In the genomic region with DNA sequence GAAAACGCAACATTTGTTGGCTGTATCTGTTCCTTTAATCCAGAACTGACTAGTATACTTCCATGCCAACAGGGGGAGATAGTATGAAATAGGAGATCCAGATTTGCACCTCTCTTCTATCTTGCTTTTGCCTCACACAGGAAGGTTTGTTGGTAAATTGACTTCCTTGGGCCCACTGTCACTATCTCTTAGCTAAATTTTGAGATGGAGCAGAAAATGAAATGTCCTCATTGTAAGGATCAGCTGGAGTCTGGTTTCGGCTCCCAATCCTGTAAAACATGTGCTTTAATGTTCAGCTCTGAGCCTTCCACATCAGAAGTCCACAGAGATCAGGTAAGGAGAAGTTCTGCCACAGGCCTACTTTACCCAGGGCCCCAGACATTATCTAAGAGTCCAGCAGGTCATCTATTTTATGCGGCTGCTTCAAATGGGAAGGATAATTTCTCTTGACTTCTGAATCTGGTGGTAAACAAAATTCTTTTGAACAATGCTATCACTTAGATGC, we compare ENCODE assay signal across 1 cellular context.
A peak's percentile ranks its signal among the peaks of the same experiment; 100 is the strongest.
TF ChIP-seq lines count a peak whose summit lies in the region.

No MANE protein-coding gene starts in this region.

TF ChIP-seq in HepG2, 621 proteins besides CTCF, POLR2A, EP300 and RAD21 (continued from another document):
- no peak for TF ChIP-seq NR0B2 (CRISPR knock-in tag; IDR thresholded peaks at IDR 0.05)
- peak; percentile 62; the same call in 1 of the 2 replicates for TF ChIP-seq KMT2B (CRISPR knock-in tag; IDR thresholded peaks at IDR 0.05)
- TF ChIP-seq THAP11 (CRISPR knock-in tag; IDR thresholded peaks at IDR 0.05), result peak; percentile 80
- TF ChIP-seq GABPB1 (CRISPR knock-in tag; IDR thresholded peaks at IDR 0.05), result peak; percentile 60; the same call in 1 of the 2 replicates
- TF ChIP-seq, protein P1, sequence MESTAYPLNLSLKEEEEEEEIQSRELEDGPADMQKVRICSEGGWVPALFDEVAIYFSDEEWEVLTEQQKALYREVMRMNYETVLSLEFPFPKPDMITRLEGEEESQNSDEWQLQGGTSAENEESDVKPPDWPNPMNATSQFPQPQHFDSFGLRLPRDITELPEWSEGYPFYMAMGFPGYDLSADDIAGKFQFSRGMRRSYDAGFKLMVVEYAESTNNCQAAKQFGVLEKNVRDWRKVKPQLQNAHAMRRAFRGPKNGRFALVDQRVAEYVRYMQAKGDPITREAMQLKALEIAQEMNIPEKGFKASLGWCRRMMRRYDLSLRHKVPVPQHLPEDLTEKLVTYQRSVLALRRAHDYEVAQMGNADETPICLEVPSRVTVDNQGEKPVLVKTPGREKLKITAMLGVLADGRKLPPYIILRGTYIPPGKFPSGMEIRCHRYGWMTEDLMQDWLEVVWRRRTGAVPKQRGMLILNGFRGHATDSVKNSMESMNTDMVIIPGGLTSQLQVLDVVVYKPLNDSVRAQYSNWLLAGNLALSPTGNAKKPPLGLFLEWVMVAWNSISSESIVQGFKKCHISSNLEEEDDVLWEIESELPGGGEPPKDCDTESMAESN (CRISPR knock-in tag; conservative IDR thresholded peaks at IDR 0.05), result 0 out of 2 replicates have a peak, but pooled peaks have one; percentile 54
- TF ChIP-seq XRCC5 (optimal IDR thresholded peaks at IDR 0.05; ENCODE audit: low read length), result no peak
- TF ChIP-seq ETV6 (CRISPR knock-in tag; conservative IDR thresholded peaks at IDR 0.05), result no peak
- TF ChIP-seq EEA1 (CRISPR knock-in tag; IDR thresholded peaks at IDR 0.05; ENCODE audit: borderline replicate concordance), result no peak
- TF ChIP-seq ZBTB49 (CRISPR knock-in tag; IDR thresholded peaks at IDR 0.05; ENCODE audit: borderline replicate concordance), result 0 out of 2 replicates have a peak, but pooled peaks have one; percentile 29
- TF ChIP-seq SOX13 (IDR thresholded peaks at IDR 0.05), result no peak
- TF ChIP-seq SOX13 (CRISPR knock-in tag; conservative IDR thresholded peaks at IDR 0.05 in 1 of 2, IDR thresholded peaks at IDR 0.05 in 1 of 2), result 0 out of 4 replicates have a peak, but pooled peaks of 1 of the 2 experiments have one; percentile 35
- TF ChIP-seq MZF1 (CRISPR knock-in tag; IDR thresholded peaks at IDR 0.05; ENCODE audit: borderline replicate concordance), result peak; percentile 41; the same call in 1 of the 2 replicates
- TF ChIP-seq ZNF672 (CRISPR knock-in tag; IDR thresholded peaks at IDR 0.05), result no peak
- no peak for TF ChIP-seq SATB2 (CRISPR knock-in tag; IDR thresholded peaks at IDR 0.05)
- TF ChIP-seq ZNF580 (CRISPR knock-in tag; IDR thresholded peaks at IDR 0.05; ENCODE audit: borderline replicate concordance, low read depth), result peak; percentile 26; the same call in 1 of the 2 replicates
- peak; percentile 79 for TF ChIP-seq TARDBP (CRISPR knock-in tag; IDR thresholded peaks at IDR 0.05)
- TF ChIP-seq PHF21A (CRISPR knock-in tag; IDR thresholded peaks at IDR 0.05), result peak; percentile 43; the same call in 1 of the 2 replicates
- peak; percentile 76; the same call in 1 of the 2 replicates for TF ChIP-seq SPEN (CRISPR knock-in tag; IDR thresholded peaks at IDR 0.05; ENCODE audit: low read depth)
- TF ChIP-seq TAF1 (CRISPR knock-in tag; IDR thresholded peaks at IDR 0.05), result peak; percentile 47; the same call in 1 of the 2 replicates
- TF ChIP-seq GATAD2A (CRISPR knock-in tag; IDR thresholded peaks at IDR 0.05), result peak; percentile 63
- 0 out of 2 replicates have a peak, but pooled peaks have one; percentile 13 for TF ChIP-seq HNF1B (CRISPR knock-in tag; IDR thresholded peaks at IDR 0.05)
- peak; percentile 61; the same call in 1 of the 2 replicates for TF ChIP-seq MIXL1 (CRISPR knock-in tag; IDR thresholded peaks at IDR 0.05)
- peak; percentile 84 for TF ChIP-seq KDM5A (IDR thresholded peaks at IDR 0.05; ENCODE audit: borderline replicate concordance, low read length)
- 0 out of 2 replicates have a peak, but pooled peaks have one; percentile 51 for TF ChIP-seq ZNF44 (CRISPR knock-in tag; IDR thresholded peaks at IDR 0.05)
- no peak for TF ChIP-seq SIN3A (IDR thresholded peaks at IDR 0.05; ENCODE audit: borderline replicate concordance, low read depth, low read length)
- 0 out of 2 replicates have a peak, but pooled peaks have one; percentile 26 for TF ChIP-seq CEBPG (CRISPR knock-in tag; IDR thresholded peaks at IDR 0.05)
- TF ChIP-seq KDM3A (CRISPR knock-in tag; IDR thresholded peaks at IDR 0.05; ENCODE audit: low read depth), result no peak
- 0 out of 2 replicates have a peak, but pooled peaks have one; percentile 17 for TF ChIP-seq ZNF792 (CRISPR knock-in tag; IDR thresholded peaks at IDR 0.05)
- TF ChIP-seq, protein P2, sequence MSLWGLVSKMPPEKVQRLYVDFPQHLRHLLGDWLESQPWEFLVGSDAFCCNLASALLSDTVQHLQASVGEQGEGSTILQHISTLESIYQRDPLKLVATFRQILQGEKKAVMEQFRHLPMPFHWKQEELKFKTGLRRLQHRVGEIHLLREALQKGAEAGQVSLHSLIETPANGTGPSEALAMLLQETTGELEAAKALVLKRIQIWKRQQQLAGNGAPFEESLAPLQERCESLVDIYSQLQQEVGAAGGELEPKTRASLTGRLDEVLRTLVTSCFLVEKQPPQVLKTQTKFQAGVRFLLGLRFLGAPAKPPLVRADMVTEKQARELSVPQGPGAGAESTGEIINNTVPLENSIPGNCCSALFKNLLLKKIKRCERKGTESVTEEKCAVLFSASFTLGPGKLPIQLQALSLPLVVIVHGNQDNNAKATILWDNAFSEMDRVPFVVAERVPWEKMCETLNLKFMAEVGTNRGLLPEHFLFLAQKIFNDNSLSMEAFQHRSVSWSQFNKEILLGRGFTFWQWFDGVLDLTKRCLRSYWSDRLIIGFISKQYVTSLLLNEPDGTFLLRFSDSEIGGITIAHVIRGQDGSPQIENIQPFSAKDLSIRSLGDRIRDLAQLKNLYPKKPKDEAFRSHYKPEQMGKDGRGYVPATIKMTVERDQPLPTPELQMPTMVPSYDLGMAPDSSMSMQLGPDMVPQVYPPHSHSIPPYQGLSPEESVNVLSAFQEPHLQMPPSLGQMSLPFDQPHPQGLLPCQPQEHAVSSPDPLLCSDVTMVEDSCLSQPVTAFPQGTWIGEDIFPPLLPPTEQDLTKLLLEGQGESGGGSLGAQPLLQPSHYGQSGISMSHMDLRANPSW (CRISPR knock-in tag; IDR thresholded peaks at IDR 0.05; ENCODE audit: borderline replicate concordance), result no peak
- TF ChIP-seq MTA1 (CRISPR knock-in tag; IDR thresholded peaks at IDR 0.05; ENCODE audit: borderline replicate concordance), result no peak
- no peak for TF ChIP-seq ZNF557 (CRISPR knock-in tag; IDR thresholded peaks at IDR 0.05)
- 0 out of 2 replicates have a peak, but pooled peaks have one; percentile 34 for TF ChIP-seq ZNF790 (CRISPR knock-in tag; IDR thresholded peaks at IDR 0.05; ENCODE audit: borderline replicate concordance)
- TF ChIP-seq CAMTA2 (CRISPR knock-in tag; IDR thresholded peaks at IDR 0.05; ENCODE audit: borderline replicate concordance), result no peak
- TF ChIP-seq ELF4 (CRISPR knock-in tag; IDR thresholded peaks at IDR 0.05; ENCODE audit: borderline replicate concordance), result no peak; the same call in 1 of the 2 replicates
- TF ChIP-seq ZNF614 (CRISPR knock-in tag; IDR thresholded peaks at IDR 0.05; ENCODE audit: borderline replicate concordance), result peak; percentile 39; the same call in 1 of the 2 replicates
- TF ChIP-seq DPF2 (CRISPR knock-in tag; IDR thresholded peaks at IDR 0.05; ENCODE audit: borderline replicate concordance, low read depth), result no peak
- 0 out of 2 replicates have a peak, but pooled peaks have one; percentile 37 for TF ChIP-seq ZNF331 (CRISPR knock-in tag; IDR thresholded peaks at IDR 0.05)
- TF ChIP-seq LCORL (IDR thresholded peaks at IDR 0.05), result no peak
- 0 out of 2 replicates have a peak, but pooled peaks have one; percentile 29 for TF ChIP-seq LCORL (CRISPR knock-in tag; IDR thresholded peaks at IDR 0.05)
- TF ChIP-seq ZNF274 (CRISPR knock-in tag; IDR thresholded peaks at IDR 0.05), result no peak
- peak; percentile 50; the same call in 1 of the 2 replicates for TF ChIP-seq YEATS4 (CRISPR knock-in tag; IDR thresholded peaks at IDR 0.05; ENCODE audit: borderline replicate concordance)
- TF ChIP-seq, protein P3, sequence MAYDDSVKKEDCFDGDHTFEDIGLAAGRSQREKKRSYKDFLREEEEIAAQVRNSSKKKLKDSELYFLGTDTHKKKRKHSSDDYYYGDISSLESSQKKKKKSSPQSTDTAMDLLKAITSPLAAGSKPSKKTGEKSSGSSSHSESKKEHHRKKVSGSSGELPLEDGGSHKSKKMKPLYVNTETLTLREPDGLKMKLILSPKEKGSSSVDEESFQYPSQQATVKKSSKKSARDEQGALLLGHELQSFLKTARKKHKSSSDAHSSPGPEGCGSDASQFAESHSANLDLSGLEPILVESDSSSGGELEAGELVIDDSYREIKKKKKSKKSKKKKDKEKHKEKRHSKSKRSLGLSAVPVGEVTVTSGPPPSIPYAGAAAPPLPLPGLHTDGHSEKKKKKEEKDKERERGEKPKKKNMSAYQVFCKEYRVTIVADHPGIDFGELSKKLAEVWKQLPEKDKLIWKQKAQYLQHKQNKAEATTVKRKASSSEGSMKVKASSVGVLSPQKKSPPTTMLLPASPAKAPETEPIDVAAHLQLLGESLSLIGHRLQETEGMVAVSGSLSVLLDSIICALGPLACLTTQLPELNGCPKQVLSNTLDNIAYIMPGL (CRISPR knock-in tag; IDR thresholded peaks at IDR 0.05; ENCODE audit: borderline replicate concordance in 1 of 2, low read depth in 1 of 2), result peak; percentile 85 to 91
- TF ChIP-seq DMAP1 (CRISPR knock-in tag; IDR thresholded peaks at IDR 0.05), result peak; percentile 68
- peak; percentile 52 for TF ChIP-seq RXRB (CRISPR knock-in tag; IDR thresholded peaks at IDR 0.05; ENCODE audit: borderline replicate concordance)
- TF ChIP-seq TAF15 (IDR thresholded peaks at IDR 0.05; ENCODE audit: low read depth, low read length, poor library complexity, severe bottlenecking), result no peak
- TF ChIP-seq, protein P4, sequence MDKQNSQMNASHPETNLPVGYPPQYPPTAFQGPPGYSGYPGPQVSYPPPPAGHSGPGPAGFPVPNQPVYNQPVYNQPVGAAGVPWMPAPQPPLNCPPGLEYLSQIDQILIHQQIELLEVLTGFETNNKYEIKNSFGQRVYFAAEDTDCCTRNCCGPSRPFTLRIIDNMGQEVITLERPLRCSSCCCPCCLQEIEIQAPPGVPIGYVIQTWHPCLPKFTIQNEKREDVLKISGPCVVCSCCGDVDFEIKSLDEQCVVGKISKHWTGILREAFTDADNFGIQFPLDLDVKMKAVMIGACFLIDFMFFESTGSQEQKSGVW (CRISPR knock-in tag; IDR thresholded peaks at IDR 0.05; ENCODE audit: borderline replicate concordance), result no peak
- 0 out of 2 replicates have a peak, but pooled peaks have one; percentile 30 for TF ChIP-seq SRF (IDR thresholded peaks at IDR 0.05; ENCODE audit: low read depth, low read length)
- peak; percentile 99 for TF ChIP-seq ZMYM4 (CRISPR knock-in tag; IDR thresholded peaks at IDR 0.05)
- TF ChIP-seq CREBL2 (CRISPR knock-in tag; IDR thresholded peaks at IDR 0.05; ENCODE audit: borderline replicate concordance), result no peak
